Comparison of ENCODE assay signal across 28 cellular contexts in genomic region chr5:108983456-108984092, GRCh38.
A peak's percentile ranks its signal among the peaks of the same experiment; 100 is the strongest.
DNase-seq lines count a peak whose midpoint lies in the region; ATAC-seq and TF ChIP-seq lines count a peak whose summit lies in the region.
"Had no signal": no experiment of that assay in that cellular context is flagged by ENCODE, and none has a peak within 500 bp of the region (broad histone marks: within the 10 kb centered on the region; RNA-seq: fewer than 3 reads in every experiment).

No MANE protein-coding gene starts in this region.

- ATAC-seq in naive thymus-derived CD8-positive, alpha-beta T cell: no peak
- no peak for ATAC-seq in HG02763 (IDR thresholded peaks at IDR 0.05; ENCODE audit: unreplicated experiment)
- ATAC-seq: activated CD4-positive, alpha-beta T cell treated with anti-CD3 and anti-CD28 coated beads for 36 hours; stimulated activated naive CD8-positive, alpha-beta T cell treated with anti-CD3 and anti-CD28 coated beads, Interleukin-15, Interleukin-2, amounts not matched to agents 100 U/mL and 50 U/mL, for 24 hours had no signal

- no peaks in the 10 kb centered on the region for H3K27me3 ChIP-seq in mammary epithelial cell (ENCODE audit: insufficient read depth, low read length)
- no peaks in the 10 kb centered on the region for H3K27me3 ChIP-seq in effector memory CD4-positive, alpha-beta T cell (replicated peaks; ENCODE audit: control insufficient read depth, insufficient read depth, low read length, poor library complexity, severe bottlenecking)
- H3K27me3 ChIP-seq: ascending aorta, neutrophil, spleen, thyroid gland had no signal

- dilution Hi-C loops in mammary epithelial cell (cut with HindIII; ENCODE audit: low sequenced_read_pairs): no loop called here

- peaks cover 19% of the 10 kb centered on the region for H3K9me3 Mint-ChIP-seq in MCF 10A (ENCODE audit: unreplicated experiment)
- H3K9me3 Mint-ChIP-seq in naive thymus-derived CD8-positive, alpha-beta T cell: peaks cover 0 to 19% (median 4%) of the 10 kb centered on the region in 9 donors
- H3K9me3 Mint-ChIP-seq: activated naive CD4-positive, alpha-beta T cell treated with anti-CD3 and anti-CD28 coated beads, Interleukin-2, amount 10 ng/mL, durations not matched to agents 7 days and 5 days; activated T-cell treated with anti-CD3 and anti-CD28 coated beads, Interleukin-2, amount 50 U/mL, for 24 hours; central memory CD8-positive, alpha-beta T cell had no signal

- POLR2A ChIA-PET in MCF 10A (lab: Yijun Ruan, JAX): interaction anchor here (0.7 kb wide), 1 partner anchor 346 kb away, joined by 3 read pairs; no protein-coding TSS in a partner anchor
- POLR2A ChIA-PET in naive thymus-derived CD8-positive, alpha-beta T cell (lab: Charles Lee): no interaction called here

- H3K27ac Mint-ChIP-seq in MCF 10A (ENCODE audit: low read depth, unreplicated experiment): no peak overlapping the region
- H3K27ac Mint-ChIP-seq in naive thymus-derived CD8-positive, alpha-beta T cell: no peak overlapping the region
- H3K27ac Mint-ChIP-seq: activated CD4-positive, alpha-beta T cell treated with anti-CD3 and anti-CD28 coated beads for 36 hours; activated naive CD4-positive, alpha-beta T cell treated with anti-CD3 and anti-CD28 coated beads, Interleukin-2, amount 10 ng/mL, durations not matched to agents 7 days and 5 days; activated T-cell treated with anti-CD3 and anti-CD28 coated beads, Interleukin-2, amount 50 U/mL, for 24 hours had no signal

- H3K4me3 Mint-ChIP-seq in MCF 10A (ENCODE audit: unreplicated experiment): no peak overlapping the region
- H3K4me3 Mint-ChIP-seq in naive thymus-derived CD8-positive, alpha-beta T cell: no peak overlapping the region
- H3K4me3 Mint-ChIP-seq: activated CD4-positive, alpha-beta T cell treated with anti-CD3 and anti-CD28 coated beads for 36 hours; activated naive CD4-positive, alpha-beta T cell treated with anti-CD3 and anti-CD28 coated beads, Interleukin-2, amount 10 ng/mL, durations not matched to agents 7 days and 5 days; activated T-cell treated with anti-CD3 and anti-CD28 coated beads, Interleukin-2, amount 50 U/mL, for 24 hours; central memory CD8-positive, alpha-beta T cell had no signal

- no TSS peak for BruUV-seq in mammary epithelial cell (replicated peaks; lab: Mats Ljungman, UMichigan)
- BruUV-seq in MCF 10A (replicated peaks; lab: Mats Ljungman, UMichigan): no TSS peak

- H3K27me3 Mint-ChIP-seq in MCF 10A (ENCODE audit: insufficient read depth, unreplicated experiment): no peaks in the 10 kb centered on the region
- no peaks in the 10 kb centered on the region for H3K27me3 Mint-ChIP-seq in naive thymus-derived CD8-positive, alpha-beta T cell
- H3K27me3 Mint-ChIP-seq: activated CD4-positive, alpha-beta T cell treated with anti-CD3 and anti-CD28 coated beads for 36 hours; activated naive CD4-positive, alpha-beta T cell treated with anti-CD3 and anti-CD28 coated beads, Interleukin-2, amount 10 ng/mL, durations not matched to agents 7 days and 5 days; activated T-cell treated with anti-CD3 and anti-CD28 coated beads, Interleukin-2, amount 50 U/mL, for 24 hours; central memory CD8-positive, alpha-beta T cell had no signal

- H4K20me1 ChIP-seq in mammary epithelial cell (ENCODE audit: insufficient read depth, low read length): no peaks in the 10 kb centered on the region

- H3K4me1 Mint-ChIP-seq in MCF 10A (ENCODE audit: insufficient read depth, unreplicated experiment): no peaks in the 10 kb centered on the region
- H3K4me1 Mint-ChIP-seq in naive thymus-derived CD8-positive, alpha-beta T cell: no peaks in the 10 kb centered on the region
- H3K4me1 Mint-ChIP-seq: activated CD4-positive, alpha-beta T cell treated with anti-CD3 and anti-CD28 coated beads for 36 hours; activated naive CD4-positive, alpha-beta T cell treated with anti-CD3 and anti-CD28 coated beads, Interleukin-2, amount 10 ng/mL, durations not matched to agents 7 days and 5 days; central memory CD8-positive, alpha-beta T cell had no signal

- no peak overlapping the region for H3K9ac ChIP-seq in mammary epithelial cell (ENCODE audit: insufficient read depth, low read length)

- CTCF ChIA-PET in mammary epithelial cell (lab: Charles Lee; ENCODE audit: low non-redundant PET): no interaction called here
- CTCF ChIA-PET in MCF 10A (lab: Yijun Ruan, JAX): no interaction called here

- H3K4me3 ChIP-seq in mammary epithelial cell (replicated peaks in 1 of 3; ENCODE audit: insufficient read depth in 1 of 3, low read depth in 2 of 3, low read length in 3 of 3) (no peak overlapping the region), fibroblast of mammary gland (ENCODE audit: control insufficient read depth, low read depth, low read length) (no peak overlapping the region)
- no peak overlapping the region for H3K4me3 ChIP-seq in effector memory CD4-positive, alpha-beta T cell (ENCODE audit: insufficient read depth, low read depth, low read length, poor library complexity, severe bottlenecking)
- H3K4me3 ChIP-seq: ascending aorta, HAP-1, lung, spleen, thyroid gland had no signal

- H3K27ac ChIP-seq in mammary epithelial cell (ENCODE audit: insufficient read depth, low read depth, low read length): no peak overlapping the region
- H3K27ac ChIP-seq in effector memory CD4-positive, alpha-beta T cell (ENCODE audit: insufficient read depth, low read length, poor library complexity, severe bottlenecking): no peak overlapping the region
- H3K27ac ChIP-seq: ascending aorta, epithelial cell of prostate, neutrophil, spleen, thyroid gland had no signal

- in situ Hi-C loops in mammary epithelial cell (cut with MboI; ENCODE audit: low sequenced_read_pairs in 2 of 2): no loop called here

- H3K36me3 ChIP-seq in mammary epithelial cell (ENCODE audit: insufficient read depth, low read length): no peaks in the 10 kb centered on the region
- H3K36me3 ChIP-seq in effector memory CD4-positive, alpha-beta T cell (ENCODE audit: control insufficient read depth, insufficient read depth, low read length): no peaks in the 10 kb centered on the region
- H3K36me3 ChIP-seq: HAP-1, neutrophil, thyroid gland had no signal

- TF ChIP-seq CTCF in mammary epithelial cell (conservative IDR thresholded peaks at IDR 0.05 in 1 of 2, IDR thresholded peaks at IDR 0.05 in 1 of 2; ENCODE audit: extremely low read depth in 1 of 2, insufficient read depth in 1 of 2, low read depth in 1 of 2, low read length in 2 of 2): no peak
- no peak for TF ChIP-seq CTCF in MCF 10A (IDR thresholded peaks at IDR 0.05; ENCODE audit: unreplicated experiment)
- no peak for TF ChIP-seq CTCF in fibroblast of mammary gland (conservative IDR thresholded peaks at IDR 0.05; ENCODE audit: control insufficient read depth, insufficient read depth, low read depth, low read length)

- no peak overlapping the region for H2AFZ ChIP-seq in mammary epithelial cell (ENCODE audit: low read depth, low read length)

- 75% methylated on average over 4 of the region's 4 CpGs for WGBS in mammary epithelial cell (ENCODE audit: low coverage, missing lambda C conversion rate)

- H3K36me3 Mint-ChIP-seq in MCF 10A (ENCODE audit: insufficient read depth, unreplicated experiment): peaks cover 43% of the 10 kb centered on the region
- H3K36me3 Mint-ChIP-seq in naive thymus-derived CD8-positive, alpha-beta T cell: peaks cover 0 to 32% (median 22%) of the 10 kb centered on the region in 3 donors
- H3K36me3 Mint-ChIP-seq: activated naive CD4-positive, alpha-beta T cell treated with anti-CD3 and anti-CD28 coated beads, Interleukin-2, amount 10 ng/mL, durations not matched to agents 7 days and 5 days had no signal

- H3K4me2 ChIP-seq in mammary epithelial cell (ENCODE audit: insufficient read depth, low read depth, low read length): no peak overlapping the region

- peak; percentile 5 for DNase-seq in mammary epithelial cell
- no peak for DNase-seq in MCF 10A (ENCODE audit: unreplicated experiment)
- peak; percentile 35 for DNase-seq in NCI-H82 (lab: John Stamatoyannopoulos, UW)
- peak; percentile 63 for DNase-seq in fibroblast of mammary gland (ENCODE audit: low read depth)
- DNase-seq in naive thymus-derived CD8-positive, alpha-beta T cell: no peak
- DNase-seq in Ammon's horn (ENCODE audit: low spot score): no peak
- DNase-seq in effector memory CD4-positive, alpha-beta T cell: no peak
- DNase-seq: activated CD4-positive, alpha-beta T cell treated with anti-CD3 and anti-CD28 coated beads for 36 hours; activated CD8-positive, alpha-beta memory T cell treated with anti-CD3 and anti-CD28 coated beads for 24 hours; activated naive CD4-positive, alpha-beta T cell treated with anti-CD3 and anti-CD28 coated beads, Interleukin-2, amount 10 ng/mL, durations not matched to agents 7 days and 5 days; activated T-cell treated with anti-CD3 and anti-CD28 coated beads, Interleukin-2, amount 50 U/mL, for 24 hours; C1 segment of cervical spinal cord; Calu3; kidney; NCI-H1092 treated with DMSO at 0.1 percent for 48 hours; NCI-H2029 treated with DMSO at 0.1 percent for 48 hours; NCI-H345; spleen; stimulated activated CD4-positive, alpha-beta T cell treated with anti-CD3 and anti-CD28 coated beads, Interleukin-4, amount 100 ng/mL, for 24 hours; stimulated activated naive CD8-positive, alpha-beta T cell treated with anti-CD3 and anti-CD28 coated beads, Interleukin-15, Interleukin-2, amounts not matched to agents 100 U/mL and 50 U/mL, for 24 hours; thyroid gland had no signal

- H3K9me3 ChIP-seq in mammary epithelial cell (replicated peaks; ENCODE audit: insufficient read depth, low read length): no peaks in the 10 kb centered on the region
- H3K9me3 ChIP-seq in effector memory CD4-positive, alpha-beta T cell (ENCODE audit: control insufficient read depth, low read length): no peaks in the 10 kb centered on the region
- H3K9me3 ChIP-seq: HAP-1, neutrophil, thyroid gland had no signal

- intact Hi-C loops in mammary epithelial cell (cut with micrococcal nuclease): no loop called here
- intact Hi-C loops in MCF 10A (cut with micrococcal nuclease): no loop called here

- H3K79me2 ChIP-seq in mammary epithelial cell (ENCODE audit: insufficient read depth, low read length): peaks cover 6% of the 10 kb centered on the region

- no peaks in the 10 kb centered on the region for H3K4me1 ChIP-seq in mammary epithelial cell (ENCODE audit: insufficient read depth, low read length)
- no peaks in the 10 kb centered on the region for H3K4me1 ChIP-seq in effector memory CD4-positive, alpha-beta T cell (ENCODE audit: control insufficient read depth, insufficient read depth, low read length, poor library complexity, severe bottlenecking)
- H3K4me1 ChIP-seq: ascending aorta, HAP-1, spleen, thyroid gland had no signal

Comparison
In these comparisons a context has a peak if more than half of its experiments do, and no peak if none do; other contexts are left out.
1. DNase-seq: peak in mammary epithelial cell (single experiment), NCI-H82 (single experiment) and fibroblast of mammary gland (single experiment); none in MCF 10A (single experiment), naive thymus-derived CD8-positive, alpha-beta T cell (0 of 10), Ammon's horn (single experiment) and effector memory CD4-positive, alpha-beta T cell (0 of 3).